ENCODE assay signal across 8 cellular contexts in genomic region chr19:10416380-10417257, GRCh38. TPM values are rescaled to one million over a fixed set of nuclear protein-coding genes. Genes with fewer than 3 reads are reported as not detected.
DNase-seq lines count a peak whose midpoint lies in the region; ATAC-seq and TF ChIP-seq lines count a peak whose summit lies in the region.

No MANE protein-coding gene starts in this region.

- H3K27ac ChIP-seq in adrenal gland (peak overlapping the region in 3 of 5 donors; percentile 43 to 73 (median 54)), vagina (no peak overlapping the region)

- H3K36me3 Mint-ChIP-seq in T-cell, result no peaks in the 10 kb centered on the region

- H3K9me3 ChIP-seq in adrenal gland (replicated peaks in 1 of 3) (no peaks in the 10 kb centered on the region), vagina (no peaks in the 10 kb centered on the region)

- CTCF ChIA-PET in T-cell (lab: Charles Lee), result interaction anchor here (0.6 to 3.2 kb wide), 10 partner anchors 9 to 145 kb away, joined by 3 to 27 read pairs (median 5); partner anchors contain the start of genes CDC37 (in 1 of the 2), ICAM1 (in 1 of the 2) and TYK2 (in 1 of the 2)

- TF ChIP-seq POLR2A in adrenal gland (IDR thresholded peaks at IDR 0.05) (no peak), vagina (IDR thresholded peaks at IDR 0.05) (no peak)

- ATAC-seq in T-cell (replicated peaks in 1 of 4) (peak; percentile 65 to 78 (median 74)), left ventricle myocardium superior (peak; percentile 85)

- DNase-seq in GM04504 (ENCODE audit: low read depth) (peak; percentile 50), HCEC 1CT (peak; percentile 75), NCI-H1092 (lab: John Stamatoyannopoulos, UW) (peak; percentile 64), T-cell (peak; percentile 71 to 100 (median 97)), adrenal gland (peak; percentile 86 to 94 (median 90)), left ventricle myocardium superior (peak; percentile 87), putamen (ENCODE audit: low spot score) (peak; percentile 72), vagina (ENCODE audit: extremely low spot score in 2 of 2) (no peak)

- H3K27me3 ChIP-seq in adrenal gland, result peaks cover 37% of the 10 kb centered on the region
- H3K27me3 ChIP-seq in vagina, result peaks cover 15% of the 10 kb centered on the region

- H3K4me3 ChIP-seq in adrenal gland (peak overlapping the region in 2 of 4 donors; percentile 36 to 53), vagina (peak overlapping the region; percentile 34 to 38)

- TF ChIP-seq CTCF in adrenal gland (IDR thresholded peaks at IDR 0.05) (peak; percentile 52 to 94 (median 89)), vagina (IDR thresholded peaks at IDR 0.05) (peak; percentile 13 to 64 (median 21))

- H3K4me1 ChIP-seq in adrenal gland (replicated peaks in 1 of 2) (peaks cover 0 to 20% of the 10 kb centered on the region in 2 donors), vagina (peaks cover 54% of the 10 kb centered on the region)

- WGBS in adrenal gland, 4 donors, result 2 to 8% (median 3%) methylated on average over 17 to 67 of the region's 67 CpGs

- peak overlapping the region; percentile 59 to 74 (median 61) for H3K4me3 Mint-ChIP-seq in T-cell

- H3K27me3 Mint-ChIP-seq in T-cell, result peaks cover 29 to 38% of the 10 kb centered on the region in 2 donors

- POLR2A ChIA-PET in T-cell (lab: Charles Lee), result interaction anchor here in 1 of 2 donors (0.6 kb wide), 1 partner anchor 143 kb away, joined by 4 read pairs; no protein-coding TSS in a partner anchor

- H3K27ac Mint-ChIP-seq in T-cell, result peak overlapping the region; percentile 66

- intact Hi-C loops in adrenal gland (cut with DNase I), result no loop called here
- intact Hi-C loops in left ventricle myocardium superior (cut with micrococcal nuclease), result no loop called here
- intact Hi-C loops in vagina (cut with DNase I), result no loop called here

- peaks cover 44 to 60% (median 55%) of the 10 kb centered on the region in 3 donors for H3K4me1 Mint-ChIP-seq in T-cell

- H3K36me3 ChIP-seq in adrenal gland (replicated peaks in 1 of 2), result no peaks in the 10 kb centered on the region
- H3K36me3 ChIP-seq in vagina, result no peaks in the 10 kb centered on the region

- no peaks in the 10 kb centered on the region for H3K9me3 Mint-ChIP-seq in T-cell

RNA-seq across cellular contexts. Expression of gene PDE4A, which starts 3.7 kb away (rescaled TPM):
- total RNA-seq in T-cell (10 to 100 TPM in 1 of 5 donors, 1 to 10 TPM in 4; 2.2 to 13.3 (median 6.2) TPM), adrenal gland (10 to 100 TPM in 7 of 8 donors, 1 to 10 TPM in 1; 6.2 to 20.4 (median 13.1) TPM), left ventricle myocardium superior (36.1 TPM), vagina (16.7 TPM)
- polyA plus RNA-seq in adrenal gland, result 1 to 10 TPM; 4.4 to 10.0 (median 6.4) TPM

RNA-seq across cellular contexts. Expression of gene CDC37, which starts 13.3 kb away (rescaled TPM):
- total RNA-seq in T-cell, result 100 to 1,000 TPM; 163 to 205 (median 190) TPM
- 100 to 1,000 TPM in 3 of 8 donors, 10 to 100 TPM in 5; 72.8 to 137 (median 97.2) TPM for total RNA-seq in adrenal gland
- 100 to 1,000 TPM; 117 to 518 (median 317) TPM for polyA plus RNA-seq in adrenal gland
- 157 TPM for total RNA-seq in left ventricle myocardium superior
- total RNA-seq in vagina, result 112 TPM

RNA-seq across cellular contexts. Expression of gene TYK2, which starts 36.2 kb away (rescaled TPM):
- total RNA-seq in T-cell (100 to 1,000 TPM; 277 to 346 (median 323) TPM), adrenal gland (100 to 1,000 TPM in 4 of 8 donors, 10 to 100 TPM in 4; 56.1 to 160 (median 104) TPM), left ventricle myocardium superior (56.0 TPM), vagina (115 TPM)
- 100 to 1,000 TPM in 2 of 3 donors, 10 to 100 TPM in 1; 61.5 to 408 (median 297) TPM for polyA plus RNA-seq in adrenal gland

Comparison
In these comparisons a context has a peak if more than half of its experiments do, and no peak if none do; other contexts are left out.
1. DNase-seq: peak in GM04504 (single experiment), HCEC 1CT (single experiment), NCI-H1092 (single experiment), T-cell (34 of 34), adrenal gland (7 of 7), left ventricle myocardium superior (single experiment) and putamen (single experiment); none in vagina (0 of 2).